ENCODE assay signal across 21 cellular contexts in the genomic region with DNA sequence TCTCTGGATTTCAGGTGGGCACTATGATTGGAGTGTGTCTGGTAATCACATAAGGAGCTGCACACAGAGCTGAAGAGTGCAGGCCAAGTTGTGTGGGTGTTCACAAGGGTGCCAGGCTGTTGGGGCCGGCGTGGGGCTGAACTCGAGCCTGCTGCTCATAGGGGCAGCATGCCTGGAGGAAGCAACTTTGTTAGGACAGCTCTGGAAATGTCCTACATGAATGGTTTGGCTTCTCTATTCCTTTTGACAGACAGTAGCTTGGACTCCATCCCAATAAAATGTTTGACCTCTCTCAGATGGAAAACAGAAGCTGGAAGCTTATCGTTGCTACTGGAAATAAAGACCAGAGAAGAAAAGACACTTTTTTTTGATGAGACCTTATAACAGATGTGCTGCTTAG.
DNase-seq lines count a peak whose midpoint lies in the region; ATAC-seq, FAIRE-seq and TF ChIP-seq lines count a peak whose summit lies in the region.
"Had no signal": no experiment of that assay in that cellular context is flagged by ENCODE, and none has a peak within 500 bp of the region (broad histone marks: within the 10 kb centered on the region; RNA-seq: fewer than 3 reads in every experiment).

No MANE protein-coding gene starts in this region.

- 3% methylated on average over 4 of the region's 4 CpGs for WGBS in K562 (ENCODE audit: insufficient coverage, low coverage, missing lambda C conversion rate)

- no peaks in the 10 kb centered on the region for H3K9me3 Mint-ChIP-seq in mesothelial cell of epicardium
- H3K9me3 Mint-ChIP-seq: CD8-positive, alpha-beta T cell had no signal

- no peak overlapping the region for H3K9ac ChIP-seq in K562 (ENCODE audit: insufficient read depth in 1 of 2, low read depth in 2 of 2, low read length in 2 of 2)

- POLR2A ChIA-PET in K562 (lab: Yijun Ruan, JAX): interaction anchor here (0.6 to 0.7 kb wide), 2 partner anchors 9 to 1958 kb away, joined by 3 read pairs; no protein-coding TSS in a partner anchor

- no peak for FAIRE-seq in K562 (lab: Jason Lieb, UNC)

- CTCF ChIA-PET in K562 (lab: Yijun Ruan, JAX; ENCODE audit: low intra/inter-chr PET ratio): no interaction called here

- no peak for TF ChIP-seq RAD21 in K562 (CRISPR knock-in tag; conservative IDR thresholded peaks at IDR 0.05 in 1 of 2, IDR thresholded peaks at IDR 0.05 in 1 of 2)

- H3K27me3 Mint-ChIP-seq in mesothelial cell of epicardium (ENCODE audit: low read depth): no peaks in the 10 kb centered on the region

- TF ChIP-seq CTCF in right atrium auricular region (IDR thresholded peaks at IDR 0.05) (no peak), K562 (IDR thresholded peaks at IDR 0.05 in 2 of 3, conservative IDR thresholded peaks at IDR 0.05 in 1 of 3; ENCODE audit: insufficient read depth in 2 of 3, low read depth in 1 of 3, low read length in 3 of 3) (no peak), mesothelial cell of epicardium (IDR thresholded peaks at IDR 0.05; ENCODE audit: unreplicated experiment) (no peak)

- intact Hi-C loops in Right ventricle myocardium superior (cut with DNase I): no loop called here
- intact Hi-C loops in K562 (cut with micrococcal nuclease): no loop called here

- H3K36me3 ChIP-seq in right atrium auricular region (no peaks in the 10 kb centered on the region), K562 (ENCODE audit: control insufficient read depth, insufficient read depth, low read length) (no peaks in the 10 kb centered on the region)
- H3K36me3 ChIP-seq: right lobe of liver, thoracic aorta had no signal

- peaks cover 55% of the 10 kb centered on the region for H3K4me1 Mint-ChIP-seq in mesothelial cell of epicardium

- H3K27ac Mint-ChIP-seq in mesothelial cell of epicardium: peak overlapping the region; percentile 92
- H3K27ac Mint-ChIP-seq: CD8-positive, alpha-beta T cell; T-helper 17 cell had no signal

- no peak overlapping the region for H3K4me3 Mint-ChIP-seq in mesothelial cell of epicardium
- H3K4me3 Mint-ChIP-seq: CD8-positive, alpha-beta T cell; H9; T-helper 17 cell had no signal

- no peaks in the 10 kb centered on the region for H3K79me2 ChIP-seq in K562 (ENCODE audit: control insufficient read depth, insufficient read depth, low read length)

- no peaks in the 10 kb centered on the region for H3K36me3 Mint-ChIP-seq in mesothelial cell of epicardium
- H3K36me3 Mint-ChIP-seq: CD8-positive, alpha-beta T cell had no signal

- in situ Hi-C loops in K562 (cut with MboI): no loop called here

- ATAC-seq in Right ventricle myocardium superior (ENCODE audit: poor library complexity): peak; percentile 81
- peak; percentile 35 for ATAC-seq in K562
- no peak for ATAC-seq in GM18517 (IDR thresholded peaks at IDR 0.05; ENCODE audit: unreplicated experiment)
- no peak for ATAC-seq in GM18868 (IDR thresholded peaks at IDR 0.05; ENCODE audit: unreplicated experiment)
- ATAC-seq: activated CD4-positive, CD25-positive, alpha-beta regulatory T cell treated with anti-CD3 and anti-CD28 coated beads, Interleukin-2, amount 50 U/mL, for 24 hours; body of pancreas; CD8-positive, alpha-beta T cell; right lobe of liver; T-helper 17 cell had no signal

- H3K27ac ChIP-seq in right atrium auricular region (no peak overlapping the region), K562 (ENCODE audit: extremely low read depth, low read depth, low read length) (no peak overlapping the region)
- H3K27ac ChIP-seq: body of pancreas, right lobe of liver had no signal

- no peak for TF ChIP-seq POLR2A in K562 (conservative IDR thresholded peaks at IDR 0.05)

- no peak for TF ChIP-seq EP300 in K562 (IDR thresholded peaks at IDR 0.05; ENCODE audit: low read length)

- H3K27me3 ChIP-seq in right atrium auricular region: no peaks in the 10 kb centered on the region
- H3K27me3 ChIP-seq in K562 (ENCODE audit: control insufficient read depth in 2 of 2, insufficient read depth in 2 of 2, low read length in 2 of 2): 0 out of 5 replicates have a peak, but pooled peaks cover 4 to 5% of the 10 kb centered on the region in 2 experiments
- H3K27me3 ChIP-seq: body of pancreas, right lobe of liver had no signal

- no peaks in the 10 kb centered on the region for H3K9me1 ChIP-seq in K562 (ENCODE audit: control insufficient read depth, insufficient read depth, low read length)

- BruUV-seq in K562 (replicated peaks; lab: Mats Ljungman, UMichigan): no TSS peak

- H2AFZ ChIP-seq in K562 (ENCODE audit: low read depth, low read length): peak overlapping the region; percentile 14; the same call in 1 of the 2 replicates

- no peaks in the 10 kb centered on the region for H4K20me1 ChIP-seq in K562 (replicated peaks; ENCODE audit: control insufficient read depth, insufficient read depth, low read length)

- no peak for DNase-seq in Right ventricle myocardium superior
- DNase-seq in right atrium auricular region (ENCODE audit: low spot score): no peak
- DNase-seq in K562 (ENCODE audit: extremely low read depth in 1 of 4, low spot score in 3 of 4): no peak
- no peak for DNase-seq in mesothelial cell of epicardium (ENCODE audit: low spot score in 2 of 2, unreplicated experiment in 2 of 2)
- no peak for DNase-seq in activated effector memory CD4-positive, alpha-beta T cell treated with Interleukin-2 at 50 U/mL for 16 hours
- no peak for DNase-seq in activated CD4-positive, alpha-beta T cell treated with anti-CD3 and anti-CD28 coated beads for 48 hours
- DNase-seq: activated gamma-delta T cell treated with Interleukin-2 at 50 U/mL for 16 hours; body of pancreas; CD8-positive, alpha-beta T cell; dermis blood vessel endothelial cell; H9; NCI-H1048; NCI-H2171 treated with DMSO at 0.1 percent for 48 hours; right lobe of liver; stimulated activated CD8-positive, alpha-beta memory T cell treated with anti-CD3 and anti-CD28 coated beads, Interleukin-4, amount 100 ng/mL, for 48 hours; T-helper 17 cell had no signal

- H3K4me3 ChIP-seq in right atrium auricular region (no peak overlapping the region), K562 (no peak overlapping the region)
- H3K4me3 ChIP-seq: body of pancreas, lung, right lobe of liver, thoracic aorta had no signal

- H3K4me1 ChIP-seq in right atrium auricular region (no peaks in the 10 kb centered on the region), K562 (replicated peaks in 1 of 2; ENCODE audit: control insufficient read depth in 2 of 2, insufficient read depth in 2 of 2, low read length in 2 of 2) (no peaks in the 10 kb centered on the region; a peak in 1 of 5 replicates)
- H3K4me1 ChIP-seq: body of pancreas, right lobe of liver had no signal

- no peak overlapping the region; the same call in 1 of the 2 replicates for H3K4me2 ChIP-seq in K562 (ENCODE audit: insufficient read depth, low read length)

- H3K9me3 ChIP-seq in right atrium auricular region: no peaks in the 10 kb centered on the region
- no peaks in the 10 kb centered on the region for H3K9me3 ChIP-seq in K562 (replicated peaks; ENCODE audit: control insufficient read depth, insufficient read depth, low read depth, low read length)
- H3K9me3 ChIP-seq: body of pancreas, right lobe of liver, thoracic aorta had no signal

TF ChIP-seq in K562, 482 proteins besides CTCF, POLR2A, EP300 and RAD21:
- TF ChIP-seq ZNF408 (CRISPR knock-in tag; IDR thresholded peaks at IDR 0.05; ENCODE audit: low read depth) (no peak), HNRNPK (IDR thresholded peaks at IDR 0.05; ENCODE audit: low read depth, low read length, poor library complexity, severe bottlenecking) (no peak)
- TF ChIP-seq, protein P1, sequence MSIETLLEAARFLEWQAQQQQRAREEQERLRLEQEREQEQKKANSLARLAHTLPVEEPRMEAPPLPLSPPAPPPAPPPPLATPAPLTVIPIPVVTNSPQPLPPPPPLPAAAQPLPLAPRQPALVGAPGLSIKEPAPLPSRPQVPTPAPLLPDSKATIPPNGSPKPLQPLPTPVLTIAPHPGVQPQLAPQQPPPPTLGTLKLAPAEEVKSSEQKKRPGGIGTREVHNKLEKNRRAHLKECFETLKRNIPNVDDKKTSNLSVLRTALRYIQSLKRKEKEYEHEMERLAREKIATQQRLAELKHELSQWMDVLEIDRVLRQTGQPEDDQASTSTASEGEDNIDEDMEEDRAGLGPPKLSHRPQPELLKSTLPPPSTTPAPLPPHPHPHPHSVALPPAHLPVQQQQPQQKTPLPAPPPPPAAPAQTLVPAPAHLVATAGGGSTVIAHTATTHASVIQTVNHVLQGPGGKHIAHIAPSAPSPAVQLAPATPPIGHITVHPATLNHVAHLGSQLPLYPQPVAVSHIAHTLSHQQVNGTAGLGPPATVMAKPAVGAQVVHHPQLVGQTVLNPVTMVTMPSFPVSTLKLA (conservative IDR thresholded peaks at IDR 0.05): no peak

Comparison
In these comparisons a context has a peak if more than half of its experiments do, and no peak if none do; other contexts are left out.
1. ATAC-seq: peak in Right ventricle myocardium superior (single experiment) and K562 (single experiment); none in GM18517 (single experiment) and GM18868 (single experiment).